10 cellular contexts compared by ENCODE assay signal in genomic region chr6:1107578-1107977, GRCh38.
"Had no signal": no experiment of that assay in that cellular context is flagged by ENCODE, and none has a peak within 500 bp of the region (broad histone marks: within the 10 kb centered on the region; RNA-seq: fewer than 3 reads in every experiment).

No MANE protein-coding gene starts in this region.

- H3K27ac ChIP-seq: GM23248, HL-60 had no signal

- H3K9ac ChIP-seq: GM23248 had no signal

- H3K4me3 ChIP-seq: GM23248, HAP-1, K562 had no signal

- H3K27ac Mint-ChIP-seq: HFFc6 had no signal

- H3K9me3 ChIP-seq: HAP-1 had no signal

- ATAC-seq: HCT116, HepG2, K562 had no signal

- H2AFZ ChIP-seq: GM23248 had no signal

- H3K36me3 ChIP-seq: HAP-1 had no signal

- H3K4me3 Mint-ChIP-seq: HFFc6 had no signal

- H3K9me3 Mint-ChIP-seq: HFFc6 had no signal

- DNase-seq: GM23248, GOT3, H7, HFFc6, KG1 had no signal

- H3K4me1 ChIP-seq: HAP-1 had no signal
